22 cellular contexts compared by ENCODE assay signal in genomic region chr5:31867219-31867618, GRCh38.
"Had no signal": no experiment of that assay in that cellular context is flagged by ENCODE, and none has a peak within 500 bp of the region (broad histone marks: within the 10 kb centered on the region; RNA-seq: fewer than 3 reads in every experiment).

No MANE protein-coding gene starts in this region.

- H3K36me3 ChIP-seq: suprapubic skin, transverse colon, vagina had no signal

- H3K9me2 ChIP-seq: SK-N-SH had no signal

- H3K4me3 ChIP-seq: psoas muscle, suprapubic skin, transverse colon, vagina had no signal

- H3K9me3 Mint-ChIP-seq: activated CD4-positive, alpha-beta memory T cell treated with anti-CD3 and anti-CD28 coated beads for 36 hours; activated T-helper 17 cell treated with anti-CD3 and anti-CD28 coated beads, Interleukin-2, amount 50 U/mL, for 72 hours; stimulated activated naive CD8-positive, alpha-beta T cell treated with anti-CD3 and anti-CD28 coated beads, Interleukin-15, Interleukin-2, amounts not matched to agents 100 ng/mL and 50 ng/mL, for 24 hours had no signal

- H3K9me3 ChIP-seq: psoas muscle, SK-N-SH, suprapubic skin, transverse colon, vagina had no signal

- DNase-seq: activated CD4-positive, alpha-beta memory T cell treated with anti-CD3 and anti-CD28 coated beads for 36 hours; activated CD4-positive, CD25-positive, alpha-beta regulatory T cell treated with anti-CD3 and anti-CD28 coated beads, Interleukin-2, amount 50 U/mL, for 72 hours; activated T-cell treated with anti-CD3 and anti-CD28 coated beads for 4 hours; central memory CD4-positive, alpha-beta T cell; erythroblast; foreskin melanocyte; glutamatergic neuron; hypothalamus; kidney; mammary epithelial cell; psoas muscle; right cardiac atrium; SK-N-SH; stimulated activated CD4-positive, alpha-beta T cell treated with anti-CD3 and anti-CD28 coated beads, Interleukin-2, amount 100 ng/mL, for 24 hours; T1000; transverse colon had no signal

- H3K27me3 Mint-ChIP-seq: brain had no signal

- H3K36me3 Mint-ChIP-seq: activated CD4-positive, alpha-beta memory T cell treated with anti-CD3 and anti-CD28 coated beads for 36 hours; brain had no signal

- ATAC-seq: activated T-helper 17 cell treated with anti-CD3 and anti-CD28 coated beads, Interleukin-2, amount 50 U/mL, for 72 hours; left lobe of liver; psoas muscle; right cardiac atrium had no signal

- H3K4me3 Mint-ChIP-seq: activated CD4-positive, alpha-beta memory T cell treated with anti-CD3 and anti-CD28 coated beads for 36 hours; brain; stimulated activated naive CD8-positive, alpha-beta T cell treated with anti-CD3 and anti-CD28 coated beads, Interleukin-15, Interleukin-2, amounts not matched to agents 100 ng/mL and 50 ng/mL, for 24 hours had no signal

- H3K4me1 ChIP-seq: suprapubic skin, transverse colon, vagina had no signal

- H3K4me2 ChIP-seq: SK-N-SH had no signal

- H3K9ac ChIP-seq: SK-N-SH had no signal

- H3K27ac Mint-ChIP-seq: activated CD4-positive, alpha-beta memory T cell treated with anti-CD3 and anti-CD28 coated beads for 36 hours; activated T-helper 17 cell treated with anti-CD3 and anti-CD28 coated beads, Interleukin-2, amount 50 U/mL, for 72 hours; brain; stimulated activated naive CD8-positive, alpha-beta T cell treated with anti-CD3 and anti-CD28 coated beads, Interleukin-15, Interleukin-2, amounts not matched to agents 100 ng/mL and 50 ng/mL, for 24 hours had no signal

- H3K27me3 ChIP-seq: suprapubic skin, transverse colon, vagina had no signal
